9 cellular contexts compared by ENCODE assay signal in genomic region chr1:90694846-90695245, GRCh38. TPM values are rescaled to one million over a fixed set of nuclear protein-coding genes. Genes with fewer than 3 reads are reported as not detected.
"Had no signal": no experiment of that assay in that cellular context is flagged by ENCODE, and none has a peak within 500 bp of the region (broad histone marks: within the 10 kb centered on the region; RNA-seq: fewer than 3 reads in every experiment).

No MANE protein-coding gene starts in this region.

- ATAC-seq: HepG2, K562 had no signal

- H3K4me1 Mint-ChIP-seq: IgD-negative memory B cell had no signal

- H3K27ac Mint-ChIP-seq: IgD-negative memory B cell had no signal

- H3K4me3 Mint-ChIP-seq: IgD-negative memory B cell had no signal

- DNase-seq: IMR-90, KBM-7, KG1 had no signal

- H3K27ac ChIP-seq: HL-60 had no signal

- H3K4me3 ChIP-seq: K562 had no signal

- H3K9me3 Mint-ChIP-seq: IgD-negative memory B cell had no signal

- H3K36me3 Mint-ChIP-seq: IgD-negative memory B cell had no signal

RNA-seq across cellular contexts. Expression of gene BARHL2, which starts 22.3 kb away (rescaled TPM):
- total RNA-seq: HepG2, HT-29, HT1080, IMR-90 had no signal
- polyA plus RNA-seq: HepG2, IgD-negative memory B cell, IMR-90 had no signal
